Comparison of ENCODE assay signal across 8 cellular contexts in genomic region chr16:88940196-88941050, GRCh38. TPM values are rescaled to one million over a fixed set of nuclear protein-coding genes. Genes with fewer than 3 reads are reported as not detected.
DNase-seq lines count a peak whose midpoint lies in the region; ATAC-seq and TF ChIP-seq lines count a peak whose summit lies in the region.

No MANE protein-coding gene starts in this region.

- H3K27me3 ChIP-seq in heart right ventricle = peaks cover 0 to 43% (median 10%) of the 10 kb centered on the region in 7 donors
- peaks cover 24 to 89% (median 60%) of the 10 kb centered on the region in 3 donors for H3K27me3 ChIP-seq in sigmoid colon

- no peak for TF ChIP-seq CTCF in GM12864 (IDR thresholded peaks at IDR 0.05; ENCODE audit: low read depth, low read length, missing control alignments)
- no peak for TF ChIP-seq CTCF in heart right ventricle (IDR thresholded peaks at IDR 0.05)
- no peak for TF ChIP-seq CTCF in sigmoid colon (IDR thresholded peaks at IDR 0.05)

- H3K9me3 ChIP-seq in heart right ventricle = no peaks in the 10 kb centered on the region
- H3K9me3 ChIP-seq in sigmoid colon = no peaks in the 10 kb centered on the region

- WGBS in heart right ventricle, 2 donors = 1 to 2% methylated on average over 89 to 93 of the region's 93 CpGs
- 1 to 3% methylated on average over 93 of the region's 93 CpGs for WGBS in sigmoid colon, 2 donors

- intact Hi-C loops in heart right ventricle (cut with DNase I) = loop anchor here (1.0 to 10.0 kb wide), 12 partner anchors 54 to 277 kb away; partner anchors contain the start of genes ZNF778 (in 6 of the 10), ACSF3 (in 4 of the 10) and APRT (in 1 of the 10)
- intact Hi-C loops in sigmoid colon (cut with DNase I) = loop anchor here (5.0 kb wide), 1 partner anchor 128 kb away; the partner anchor contains the start of gene APRT

- peaks cover 25 to 62% (median 46%) of the 10 kb centered on the region in 9 donors for H3K4me1 ChIP-seq in heart right ventricle
- peaks cover 0 to 51% (median 40%) of the 10 kb centered on the region in 4 donors for H3K4me1 ChIP-seq in sigmoid colon

- peak in 7 of 8 donors; percentile 19 to 54 (median 28) for ATAC-seq in heart right ventricle
- ATAC-seq in HG03175 (IDR thresholded peaks at IDR 0.05; ENCODE audit: unreplicated experiment) = no peak
- no peak for ATAC-seq in GM18502 (IDR thresholded peaks at IDR 0.05; ENCODE audit: poor library complexity, unreplicated experiment)
- no peak for ATAC-seq in HG03025 (IDR thresholded peaks at IDR 0.05; ENCODE audit: low FRiP score, unreplicated experiment)

- H3K4me3 ChIP-seq in GM12864 (ENCODE audit: low read depth, low read length) (peak overlapping the region; percentile 47), heart right ventricle (peak overlapping the region; percentile 56 to 85 (median 77)), sigmoid colon (peak overlapping the region; percentile 28 to 56 (median 50))

- H3K27ac ChIP-seq in heart right ventricle = peak overlapping the region; percentile 80 to 95 (median 90)
- H3K27ac ChIP-seq in sigmoid colon = peak overlapping the region; percentile 48 to 72 (median 52)

- no peak for TF ChIP-seq POLR2A in sigmoid colon (IDR thresholded peaks at IDR 0.05)

- no peaks in the 10 kb centered on the region for H3K36me3 ChIP-seq in heart right ventricle
- H3K36me3 ChIP-seq in sigmoid colon = no peaks in the 10 kb centered on the region

- TF ChIP-seq EP300 in sigmoid colon (IDR thresholded peaks at IDR 0.05) = no peak

- no peak for DNase-seq in GM12864 (ENCODE audit: low read depth)
- peak; percentile 88 for DNase-seq in NCI-H2171 treated with DMSO at 0.1 percent for 48 hours (lab: John Stamatoyannopoulos, UW)
- DNase-seq in heart right ventricle = peak in 1 of 2 donors; percentile 60
- DNase-seq in sigmoid colon = no peak
- DNase-seq in NCI-H128 (lab: John Stamatoyannopoulos, UW; ENCODE audit: unreplicated experiment) = no peak

RNA-seq across cellular contexts. Expression of gene CBFA2T3, which starts 36.6 kb away (rescaled TPM):
- total RNA-seq in heart right ventricle (10 to 100 TPM in 2 of 10 donors, 1 to 10 TPM in 8; 3.1 to 14.9 (median 6.1) TPM), sigmoid colon (10 to 100 TPM in 1 of 4 donors, 1 to 10 TPM in 2, under 1 TPM in 1; 0.95 to 26.8 (median 3.4) TPM)
- polyA plus RNA-seq in heart right ventricle (10 to 100 TPM in 1 of 2 donors, 1 to 10 TPM in 1; 6.0 to 17.6 TPM), sigmoid colon (1 to 10 TPM; 4.2 to 9.8 (median 7.2) TPM)

Comparison
In these comparisons a context has a peak if more than half of its experiments do, and no peak if none do; other contexts are left out.
1. ATAC-seq: peak in heart right ventricle (7 of 8); none in HG03175 (single experiment), GM18502 (single experiment) and HG03025 (single experiment).
2. Peak in every context shown above with its lines, with median percentiles within 50 percentile points of each other: H3K4me3 ChIP-seq.